Comparison of ENCODE assay signal across 19 cellular contexts in the genomic region with DNA sequence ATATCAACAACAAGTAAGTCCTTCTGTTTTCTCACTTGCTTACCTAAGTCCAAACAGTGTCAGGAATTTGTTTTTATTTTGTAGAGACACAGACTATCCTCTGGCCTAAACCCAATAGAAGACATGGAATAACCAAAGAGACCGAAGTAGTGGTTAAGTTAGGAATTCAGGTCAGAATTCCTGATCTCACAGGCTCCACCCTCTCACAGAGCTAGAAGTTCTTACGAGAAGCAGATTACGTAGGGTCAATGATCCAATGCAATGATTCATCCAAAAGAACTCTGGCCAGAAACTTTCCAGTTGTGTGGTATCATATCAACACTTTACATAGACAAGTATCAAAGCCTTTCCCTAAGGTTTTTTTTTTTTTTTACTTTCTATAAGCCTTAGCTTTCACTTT.
A peak's percentile ranks its signal among the peaks of the same experiment; 100 is the strongest.
DNase-seq lines count a peak whose midpoint lies in the region; ATAC-seq and TF ChIP-seq lines count a peak whose summit lies in the region.
"Had no signal": no experiment of that assay in that cellular context is flagged by ENCODE, and none has a peak within 500 bp of the region (broad histone marks: within the 10 kb centered on the region; RNA-seq: fewer than 3 reads in every experiment).

No MANE protein-coding gene starts in this region.

- no peak for ATAC-seq in HG03159 (IDR thresholded peaks at IDR 0.05; ENCODE audit: unreplicated experiment)
- ATAC-seq: activated naive CD8-positive, alpha-beta T cell treated with anti-CD3 and anti-CD28 coated beads, Interleukin-2, amount 50 U/mL, for 24 hours; gastrocnemius medialis; naive thymus-derived CD4-positive, alpha-beta T cell; Panc1; T-helper 17 cell had no signal

- H3K4me3 ChIP-seq in breast epithelium (no peak overlapping the region), astrocyte of the spinal cord (ENCODE audit: low read depth, low read length) (no peak overlapping the region), hepatocyte (no peak overlapping the region)
- H3K4me3 ChIP-seq: gastrocnemius medialis, sigmoid colon had no signal

- no peaks in the 10 kb centered on the region for H3K27me3 Mint-ChIP-seq in MCF 10A (ENCODE audit: insufficient read depth, unreplicated experiment)
- H3K27me3 Mint-ChIP-seq: T-helper 17 cell had no signal

- TF ChIP-seq POLR2A in breast epithelium (IDR thresholded peaks at IDR 0.05), result no peak

- no peaks in the 10 kb centered on the region for H3K36me3 Mint-ChIP-seq in MCF 10A (ENCODE audit: insufficient read depth, unreplicated experiment)
- H3K36me3 Mint-ChIP-seq: CD8-positive, alpha-beta memory T cell; naive thymus-derived CD4-positive, alpha-beta T cell had no signal

- 77% methylated on average over 3 of the region's 3 CpGs for WGBS in hepatocyte (ENCODE audit: low lambda C conversion rate, missing lambda C conversion rate)

- DNase-seq in MCF 10A (ENCODE audit: unreplicated experiment) (peak; percentile 77), breast epithelium (ENCODE audit: low spot score in 2 of 2) (no peak), astrocyte of the spinal cord (ENCODE audit: low read depth, low spot score) (peak; percentile 90), hepatocyte (ENCODE audit: low spot score) (peak; percentile 38), stromal cell of bone marrow (ENCODE audit: low read depth) (peak; percentile 37), NOMO-1 (lab: John Stamatoyannopoulos, UW; ENCODE audit: unreplicated experiment in 2 of 2) (no peak), posterior vena cava (ENCODE audit: low spot score) (no peak)
- DNase-seq: 8988T; activated naive CD8-positive, alpha-beta T cell treated with anti-CD3 and anti-CD28 coated beads, Interleukin-2, amount 50 U/mL, for 24 hours; CD8-positive, alpha-beta memory T cell; gastrocnemius medialis; GF-D8; naive thymus-derived CD4-positive, alpha-beta T cell; NCI-H187 treated with DMSO at 0.1 percent for 48 hours; NCI-H526; sigmoid colon; T-helper 17 cell had no signal

- H4K20me1 ChIP-seq in hepatocyte (ENCODE audit: insufficient read depth, poor library complexity, severe bottlenecking), result no peaks in the 10 kb centered on the region

- peaks cover 7% of the 10 kb centered on the region for H3K4me1 Mint-ChIP-seq in MCF 10A (ENCODE audit: insufficient read depth, unreplicated experiment)
- H3K4me1 Mint-ChIP-seq: activated naive CD8-positive, alpha-beta T cell treated with anti-CD3 and anti-CD28 coated beads, Interleukin-2, amount 50 U/mL, for 24 hours; CD8-positive, alpha-beta memory T cell; naive thymus-derived CD4-positive, alpha-beta T cell; T-helper 17 cell had no signal

- H3K27me3 ChIP-seq in breast epithelium (no peaks in the 10 kb centered on the region), hepatocyte (no peaks in the 10 kb centered on the region)
- H3K27me3 ChIP-seq: gastrocnemius medialis, sigmoid colon had no signal

- H3K27ac ChIP-seq in breast epithelium (no peak overlapping the region), hepatocyte (no peak overlapping the region)
- H3K27ac ChIP-seq: gastrocnemius medialis, sigmoid colon had no signal

- no peak overlapping the region for H2AFZ ChIP-seq in hepatocyte

- no peak for TF ChIP-seq CTCF in MCF 10A (IDR thresholded peaks at IDR 0.05; ENCODE audit: unreplicated experiment)
- no peak for TF ChIP-seq CTCF in breast epithelium (IDR thresholded peaks at IDR 0.05)
- no peak for TF ChIP-seq CTCF in astrocyte of the spinal cord (IDR thresholded peaks at IDR 0.05; ENCODE audit: low read depth, low read length)
- TF ChIP-seq CTCF in hepatocyte (IDR thresholded peaks at IDR 0.05; ENCODE audit: poor library complexity), result no peak

- no peaks in the 10 kb centered on the region for H3K9me2 ChIP-seq in hepatocyte (replicated peaks; ENCODE audit: insufficient read depth)

- H3K4me2 ChIP-seq in hepatocyte, result no peak overlapping the region

- intact Hi-C loops in MCF 10A (cut with micrococcal nuclease) (no loop called here), breast epithelium (cut with DNase I; ENCODE audit: low total_unique reads) (no loop called here), posterior vena cava (cut with DNase I) (no loop called here)

- no peaks in the 10 kb centered on the region for H3K79me2 ChIP-seq in hepatocyte

- H3K9me3 Mint-ChIP-seq in MCF 10A (ENCODE audit: unreplicated experiment), result no peaks in the 10 kb centered on the region
- H3K9me3 Mint-ChIP-seq: activated naive CD8-positive, alpha-beta T cell treated with anti-CD3 and anti-CD28 coated beads, Interleukin-2, amount 50 U/mL, for 24 hours; naive thymus-derived CD4-positive, alpha-beta T cell had no signal

- in situ Hi-C loops in astrocyte of the spinal cord (cut with HindIII; ENCODE audit: low sequenced_read_pairs), result no loop called here

- CTCF ChIA-PET in MCF 10A (lab: Yijun Ruan, JAX), result interaction anchor here (0.7 to 1.1 kb wide), 3 partner anchors 20 to 75 kb away, joined by 3 to 4 read pairs (median 3); no protein-coding TSS in a partner anchor

- no TSS peak for BruUV-seq in MCF 10A (replicated peaks; lab: Mats Ljungman, UMichigan)

- H3K36me3 ChIP-seq in breast epithelium (no peaks in the 10 kb centered on the region), hepatocyte (replicated peaks; ENCODE audit: insufficient read depth, low read depth) (no peaks in the 10 kb centered on the region)
- H3K36me3 ChIP-seq: gastrocnemius medialis, sigmoid colon had no signal

- H3K4me1 ChIP-seq in breast epithelium, result no peaks in the 10 kb centered on the region
- H3K4me1 ChIP-seq in hepatocyte (ENCODE audit: insufficient read depth), result no peaks in the 10 kb centered on the region
- H3K4me1 ChIP-seq: gastrocnemius medialis, sigmoid colon had no signal

- no peak overlapping the region for H3K4me3 Mint-ChIP-seq in MCF 10A (ENCODE audit: unreplicated experiment)
- H3K4me3 Mint-ChIP-seq: activated naive CD8-positive, alpha-beta T cell treated with anti-CD3 and anti-CD28 coated beads, Interleukin-2, amount 50 U/mL, for 24 hours; CD8-positive, alpha-beta memory T cell; naive thymus-derived CD4-positive, alpha-beta T cell; T-helper 17 cell had no signal

- H3K9me3 ChIP-seq in breast epithelium, result no peaks in the 10 kb centered on the region
- H3K9me3 ChIP-seq in hepatocyte (ENCODE audit: low read depth), result no peaks in the 10 kb centered on the region
- H3K9me3 ChIP-seq: gastrocnemius medialis, sigmoid colon had no signal

- H3K27ac Mint-ChIP-seq in MCF 10A (ENCODE audit: low read depth, unreplicated experiment), result no peak overlapping the region
- H3K27ac Mint-ChIP-seq: activated naive CD8-positive, alpha-beta T cell treated with anti-CD3 and anti-CD28 coated beads, Interleukin-2, amount 50 U/mL, for 24 hours; CD8-positive, alpha-beta memory T cell; naive thymus-derived CD4-positive, alpha-beta T cell; T-helper 17 cell had no signal

- POLR2A ChIA-PET in MCF 10A (lab: Yijun Ruan, JAX), result interaction anchor here (0.7 to 1.2 kb wide), 5 partner anchors 10 to 175 kb away, joined by 3 to 5 read pairs (median 4); no protein-coding TSS in a partner anchor

Comparison
In these comparisons a context has a peak if more than half of its experiments do, and no peak if none do; other contexts are left out.
1. DNase-seq: peak in MCF 10A (single experiment), astrocyte of the spinal cord (single experiment), hepatocyte (single experiment) and stromal cell of bone marrow (single experiment); none in breast epithelium (0 of 2), NOMO-1 (0 of 2) and posterior vena cava (single experiment).